In the genomic region with DNA sequence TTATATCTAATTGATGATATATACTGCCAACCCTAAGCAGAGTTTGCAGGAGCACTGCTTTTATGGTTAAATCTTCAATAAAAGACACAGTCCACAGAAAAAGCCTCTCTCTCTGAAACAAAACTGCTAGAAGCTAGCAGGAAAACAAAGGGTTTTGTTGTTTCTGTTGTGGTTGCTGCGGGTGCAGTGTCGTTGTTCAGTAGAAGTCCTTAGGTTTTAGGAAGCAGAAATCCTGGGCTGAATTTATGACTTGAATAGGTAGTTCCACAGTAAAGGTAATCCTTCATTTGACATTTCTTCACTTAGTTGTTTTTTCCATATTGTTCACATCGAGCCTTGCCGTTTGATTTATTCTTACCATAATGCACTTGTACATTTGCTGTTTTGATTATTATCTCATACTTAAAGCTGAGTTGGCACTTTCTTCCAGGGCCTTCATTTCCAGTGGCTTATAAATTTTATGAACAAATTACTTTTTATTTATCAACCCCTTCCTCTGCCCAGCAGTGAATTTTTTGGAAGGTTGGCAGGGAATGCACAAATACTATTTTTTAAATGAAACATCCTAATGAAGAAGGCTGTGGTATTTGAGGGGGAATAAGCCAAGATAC, we compare ENCODE assay signal across 18 cellular contexts.
DNase-seq lines count a peak whose midpoint lies in the region; ATAC-seq and TF ChIP-seq lines count a peak whose summit lies in the region.
"Had no signal": no experiment of that assay in that cellular context is flagged by ENCODE, and none has a peak within 500 bp of the region (broad histone marks: within the 10 kb centered on the region; RNA-seq: fewer than 3 reads in every experiment).

No MANE protein-coding gene starts in this region.

- peaks cover 29% of the 10 kb centered on the region for H3K4me1 Mint-ChIP-seq in activated CD4-positive, alpha-beta memory T cell treated with anti-CD3 and anti-CD28 coated beads for 36 hours (ENCODE audit: low read depth)
- peaks cover 22% of the 10 kb centered on the region for H3K4me1 Mint-ChIP-seq in activated CD4-positive, alpha-beta memory T cell treated with anti-CD3 and anti-CD28 coated beads, Interleukin-2, amount 10 ng/mL, durations not matched to agents 7 days and 5 days
- peaks cover 40% of the 10 kb centered on the region for H3K4me1 Mint-ChIP-seq in CD4-positive, alpha-beta T cell (ENCODE audit: low read depth)
- peaks cover 23% of the 10 kb centered on the region for H3K4me1 Mint-ChIP-seq in activated CD8-positive, alpha-beta T cell treated with anti-CD3 and anti-CD28 coated beads for 36 hours (ENCODE audit: low read depth)
- peaks cover 13 to 54% (median 37%) of the 10 kb centered on the region in 7 donors for H3K4me1 Mint-ChIP-seq in naive thymus-derived CD4-positive, alpha-beta T cell

- no peaks in the 10 kb centered on the region for H3K27me3 Mint-ChIP-seq in activated CD4-positive, alpha-beta memory T cell treated with anti-CD3 and anti-CD28 coated beads for 36 hours
- no peaks in the 10 kb centered on the region for H3K27me3 Mint-ChIP-seq in activated CD4-positive, alpha-beta memory T cell treated with anti-CD3 and anti-CD28 coated beads, Interleukin-2, amount 10 ng/mL, durations not matched to agents 7 days and 5 days
- H3K27me3 Mint-ChIP-seq in CD4-positive, alpha-beta T cell: no peaks in the 10 kb centered on the region
- no peaks in the 10 kb centered on the region for H3K27me3 Mint-ChIP-seq in activated CD8-positive, alpha-beta T cell treated with anti-CD3 and anti-CD28 coated beads for 36 hours
- peaks cover 0 to 3% (median 0%) of the 10 kb centered on the region in 5 donors for H3K27me3 Mint-ChIP-seq in naive thymus-derived CD4-positive, alpha-beta T cell
- H3K27me3 Mint-ChIP-seq: stimulated activated naive CD8-positive, alpha-beta T cell treated with anti-CD3 and anti-CD28 coated beads, Interleukin-15, Interleukin-2, amounts not matched to agents 100 ng/mL and 50 ng/mL, for 24 hours had no signal

- H3K36me3 ChIP-seq in naive thymus-derived CD4-positive, alpha-beta T cell (ENCODE audit: control insufficient read depth in 2 of 3, insufficient read depth in 3 of 3, low read length in 3 of 3): no peaks in the 10 kb centered on the region
- H3K36me3 ChIP-seq: neutrophil, right atrium auricular region, upper lobe of left lung, WERI-Rb-1 had no signal

- peaks cover 10 to 19% of the 10 kb centered on the region in 2 donors for H3K4me1 ChIP-seq in naive thymus-derived CD4-positive, alpha-beta T cell (ENCODE audit: control insufficient read depth in 2 of 2, insufficient read depth in 2 of 2, low read length in 2 of 2)
- H3K4me1 ChIP-seq: right atrium auricular region, upper lobe of left lung had no signal

- peak overlapping the region; percentile 13 for H3K4me3 ChIP-seq in naive thymus-derived CD4-positive, alpha-beta T cell (ENCODE audit: low read length)
- H3K4me3 ChIP-seq: right atrium auricular region, upper lobe of left lung had no signal

- no peaks in the 10 kb centered on the region for H3K9me3 Mint-ChIP-seq in activated CD4-positive, alpha-beta memory T cell treated with anti-CD3 and anti-CD28 coated beads for 36 hours
- H3K9me3 Mint-ChIP-seq in activated CD4-positive, alpha-beta memory T cell treated with anti-CD3 and anti-CD28 coated beads, Interleukin-2, amount 10 ng/mL, durations not matched to agents 7 days and 5 days: no peaks in the 10 kb centered on the region
- H3K9me3 Mint-ChIP-seq in CD4-positive, alpha-beta T cell: no peaks in the 10 kb centered on the region
- H3K9me3 Mint-ChIP-seq in activated CD8-positive, alpha-beta T cell treated with anti-CD3 and anti-CD28 coated beads for 36 hours: peaks cover 2% of the 10 kb centered on the region
- peaks cover 0 to 10% (median 0%) of the 10 kb centered on the region in 11 donors for H3K9me3 Mint-ChIP-seq in naive thymus-derived CD4-positive, alpha-beta T cell

- CTCF ChIA-PET in activated CD4-positive, alpha-beta memory T cell treated with anti-CD3 and anti-CD28 coated beads for 36 hours (lab: Charles Lee): interaction anchor here (1.0 kb wide), 1 partner anchor 10 kb away, joined by 3 read pairs; no protein-coding TSS in a partner anchor
- CTCF ChIA-PET in activated CD4-positive, alpha-beta memory T cell treated with anti-CD3 and anti-CD28 coated beads, Interleukin-2, amount 10 ng/mL, durations not matched to agents 7 days and 5 days (lab: Charles Lee): interaction anchor here (0.7 to 0.9 kb wide), 2 partner anchors 28 to 182 kb away, joined by 3 read pairs; no protein-coding TSS in a partner anchor
- CTCF ChIA-PET in CD4-positive, alpha-beta T cell (lab: Charles Lee): no interaction called here
- CTCF ChIA-PET in activated CD8-positive, alpha-beta T cell treated with anti-CD3 and anti-CD28 coated beads for 36 hours (lab: Charles Lee): interaction anchor here (0.6 to 2.0 kb wide), 4 partner anchors 9 to 160 kb away, joined by 3 to 10 read pairs (median 3); no protein-coding TSS in a partner anchor
- CTCF ChIA-PET in naive thymus-derived CD4-positive, alpha-beta T cell (lab: Charles Lee): interaction anchor here (0.6 to 2.1 kb wide), 3 partner anchors 10 to 597 kb away, joined by 3 to 5 read pairs (median 3); no protein-coding TSS in a partner anchor

- H3K27ac ChIP-seq in CD4-positive, alpha-beta T cell (ENCODE audit: low read depth, low read length): no peak overlapping the region
- no peak overlapping the region for H3K27ac ChIP-seq in naive thymus-derived CD4-positive, alpha-beta T cell (ENCODE audit: low read depth, low read length)
- H3K27ac ChIP-seq: neutrophil, right atrium auricular region, upper lobe of left lung, WERI-Rb-1 had no signal

- H3K36me3 Mint-ChIP-seq in activated CD4-positive, alpha-beta memory T cell treated with anti-CD3 and anti-CD28 coated beads for 36 hours: no peaks in the 10 kb centered on the region
- H3K36me3 Mint-ChIP-seq in activated CD4-positive, alpha-beta memory T cell treated with anti-CD3 and anti-CD28 coated beads, Interleukin-2, amount 10 ng/mL, durations not matched to agents 7 days and 5 days (ENCODE audit: low read depth): no peaks in the 10 kb centered on the region
- H3K36me3 Mint-ChIP-seq in CD4-positive, alpha-beta T cell (ENCODE audit: low read depth): no peaks in the 10 kb centered on the region
- H3K36me3 Mint-ChIP-seq in activated CD8-positive, alpha-beta T cell treated with anti-CD3 and anti-CD28 coated beads for 36 hours (ENCODE audit: low read depth): no peaks in the 10 kb centered on the region
- H3K36me3 Mint-ChIP-seq in naive thymus-derived CD4-positive, alpha-beta T cell: peaks cover 0 to 8% (median 0%) of the 10 kb centered on the region in 5 donors
- H3K36me3 Mint-ChIP-seq: IgD-negative memory B cell had no signal

- no peaks in the 10 kb centered on the region for H3K27me3 ChIP-seq in CD4-positive, alpha-beta T cell (ENCODE audit: control insufficient read depth, insufficient read depth, low read length)
- no peaks in the 10 kb centered on the region for H3K27me3 ChIP-seq in naive thymus-derived CD4-positive, alpha-beta T cell (ENCODE audit: control insufficient read depth in 2 of 2, insufficient read depth in 2 of 2, low read length in 2 of 2)
- H3K27me3 ChIP-seq: neutrophil, right atrium auricular region, upper lobe of left lung had no signal

- POLR2A ChIA-PET in activated CD4-positive, alpha-beta memory T cell treated with anti-CD3 and anti-CD28 coated beads for 36 hours (lab: Charles Lee): no interaction called here
- POLR2A ChIA-PET in activated CD4-positive, alpha-beta memory T cell treated with anti-CD3 and anti-CD28 coated beads, Interleukin-2, amount 10 ng/mL, durations not matched to agents 7 days and 5 days (lab: Charles Lee): no interaction called here
- POLR2A ChIA-PET in CD4-positive, alpha-beta T cell (lab: Charles Lee): interaction anchor here (0.6 to 2.7 kb wide), 5 partner anchors 9 to 1291 kb away, joined by 3 to 24 read pairs (median 5); no protein-coding TSS in a partner anchor
- POLR2A ChIA-PET in activated CD8-positive, alpha-beta T cell treated with anti-CD3 and anti-CD28 coated beads for 36 hours (lab: Charles Lee): interaction anchor here (1.0 kb wide), 1 partner anchor 52 kb away, joined by 3 read pairs; no protein-coding TSS in a partner anchor
- POLR2A ChIA-PET in naive thymus-derived CD4-positive, alpha-beta T cell (lab: Charles Lee): interaction anchor here (0.7 to 1.0 kb wide), 4 partner anchors 9 to 172 kb away, joined by 3 to 6 read pairs (median 4); no protein-coding TSS in a partner anchor

- peak; percentile 58 for ATAC-seq in CD4-positive, alpha-beta T cell (ENCODE audit: poor library complexity)
- ATAC-seq in activated CD8-positive, alpha-beta T cell treated with anti-CD3 and anti-CD28 coated beads for 36 hours: no peak
- peak; percentile 54 for ATAC-seq in naive thymus-derived CD4-positive, alpha-beta T cell
- no peak for ATAC-seq in Right ventricle myocardium inferior
- ATAC-seq in GM18867 (IDR thresholded peaks at IDR 0.05; ENCODE audit: unreplicated experiment): no peak
- ATAC-seq in GM18858 (IDR thresholded peaks at IDR 0.05; ENCODE audit: unreplicated experiment): no peak
- ATAC-seq: left colon had no signal

- no peaks in the 10 kb centered on the region for H3K9me3 ChIP-seq in CD4-positive, alpha-beta T cell (ENCODE audit: control insufficient read depth, low read length)
- H3K9me3 ChIP-seq in naive thymus-derived CD4-positive, alpha-beta T cell (ENCODE audit: control insufficient read depth in 2 of 3, low read length in 3 of 3): no peaks in the 10 kb centered on the region
- H3K9me3 ChIP-seq: neutrophil, right atrium auricular region, upper lobe of left lung had no signal

- intact Hi-C loops in activated CD4-positive, alpha-beta memory T cell treated with anti-CD3 and anti-CD28 coated beads for 36 hours (cut with micrococcal nuclease): no loop called here
- intact Hi-C loops in CD4-positive, alpha-beta T cell (cut with DNase I, micrococcal nuclease): loop anchor here (10.0 kb wide), 1 partner anchor 599 kb away; no protein-coding TSS in a partner anchor
- intact Hi-C loops in activated CD8-positive, alpha-beta T cell treated with anti-CD3 and anti-CD28 coated beads for 36 hours (cut with micrococcal nuclease): no loop called here
- intact Hi-C loops in naive thymus-derived CD4-positive, alpha-beta T cell (cut with micrococcal nuclease): loop anchor here (1.0 to 5.0 kb wide), 6 partner anchors 9 to 596 kb away; no protein-coding TSS in a partner anchor
- intact Hi-C loops in Right ventricle myocardium inferior (cut with DNase I): no loop called here

- no peak overlapping the region for H3K4me3 Mint-ChIP-seq in activated CD4-positive, alpha-beta memory T cell treated with anti-CD3 and anti-CD28 coated beads for 36 hours
- no peak overlapping the region for H3K4me3 Mint-ChIP-seq in activated CD4-positive, alpha-beta memory T cell treated with anti-CD3 and anti-CD28 coated beads, Interleukin-2, amount 10 ng/mL, durations not matched to agents 7 days and 5 days
- H3K4me3 Mint-ChIP-seq in CD4-positive, alpha-beta T cell: peak overlapping the region; percentile 36
- H3K4me3 Mint-ChIP-seq in activated CD8-positive, alpha-beta T cell treated with anti-CD3 and anti-CD28 coated beads for 36 hours: no peak overlapping the region
- peak overlapping the region in 8 of 10 donors; percentile 34 to 72 (median 62) for H3K4me3 Mint-ChIP-seq in naive thymus-derived CD4-positive, alpha-beta T cell
- H3K4me3 Mint-ChIP-seq: IgD-negative memory B cell; stimulated activated naive CD8-positive, alpha-beta T cell treated with anti-CD3 and anti-CD28 coated beads, Interleukin-15, Interleukin-2, amounts not matched to agents 100 ng/mL and 50 ng/mL, for 24 hours had no signal

- DNase-seq in activated CD4-positive, alpha-beta memory T cell treated with anti-CD3 and anti-CD28 coated beads for 36 hours: peak; percentile 22
- DNase-seq in activated CD4-positive, alpha-beta memory T cell treated with anti-CD3 and anti-CD28 coated beads, Interleukin-2, amount 10 ng/mL, durations not matched to agents 7 days and 5 days: no peak
- peak in 1 of 10 experiments; percentile 39 for DNase-seq in CD4-positive, alpha-beta T cell
- peak; percentile 11 for DNase-seq in activated CD8-positive, alpha-beta T cell treated with anti-CD3 and anti-CD28 coated beads for 36 hours
- DNase-seq in naive thymus-derived CD4-positive, alpha-beta T cell: peak in 7 of 9 donors; percentile 33 to 75 (median 66)
- DNase-seq in Right ventricle myocardium inferior (ENCODE audit: missing footprints): no peak
- DNase-seq: COR-L47, GOT3, left colon, NCI-H1930 had no signal

- H3K27ac Mint-ChIP-seq in activated CD4-positive, alpha-beta memory T cell treated with anti-CD3 and anti-CD28 coated beads for 36 hours: no peak overlapping the region
- H3K27ac Mint-ChIP-seq in activated CD4-positive, alpha-beta memory T cell treated with anti-CD3 and anti-CD28 coated beads, Interleukin-2, amount 10 ng/mL, durations not matched to agents 7 days and 5 days: no peak overlapping the region
- H3K27ac Mint-ChIP-seq in CD4-positive, alpha-beta T cell: peak overlapping the region; percentile 4
- H3K27ac Mint-ChIP-seq in activated CD8-positive, alpha-beta T cell treated with anti-CD3 and anti-CD28 coated beads for 36 hours: no peak overlapping the region
- peak overlapping the region in 7 of 9 donors; percentile 6 to 82 (median 29) for H3K27ac Mint-ChIP-seq in naive thymus-derived CD4-positive, alpha-beta T cell
- H3K27ac Mint-ChIP-seq: IgD-negative memory B cell; stimulated activated naive CD8-positive, alpha-beta T cell treated with anti-CD3 and anti-CD28 coated beads, Interleukin-15, Interleukin-2, amounts not matched to agents 100 ng/mL and 50 ng/mL, for 24 hours had no signal

- TF ChIP-seq CTCF in CD4-positive, alpha-beta T cell (IDR thresholded peaks at IDR 0.05): no peak
- no peak for TF ChIP-seq CTCF in activated CD8-positive, alpha-beta T cell treated with anti-CD3 and anti-CD28 coated beads for 36 hours (IDR thresholded peaks at IDR 0.05)

Comparison
In these comparisons a context has a peak if more than half of its experiments do, and no peak if none do; other contexts are left out.
1. DNase-seq: peak in activated CD4-positive, alpha-beta memory T cell treated with anti-CD3 and anti-CD28 coated beads for 36 hours (single experiment), activated CD8-positive, alpha-beta T cell treated with anti-CD3 and anti-CD28 coated beads for 36 hours (single experiment) and naive thymus-derived CD4-positive, alpha-beta T cell (7 of 9); none in activated CD4-positive, alpha-beta memory T cell treated with anti-CD3 and anti-CD28 coated beads, Interleukin-2, amount 10 ng/mL, durations not matched to agents 7 days and 5 days (single experiment) and Right ventricle myocardium inferior (single experiment).
2. H3K27ac Mint-ChIP-seq: peak in CD4-positive, alpha-beta T cell (single experiment) and naive thymus-derived CD4-positive, alpha-beta T cell (7 of 9); none in activated CD4-positive, alpha-beta memory T cell treated with anti-CD3 and anti-CD28 coated beads for 36 hours (single experiment), activated CD4-positive, alpha-beta memory T cell treated with anti-CD3 and anti-CD28 coated beads, Interleukin-2, amount 10 ng/mL, durations not matched to agents 7 days and 5 days (single experiment) and activated CD8-positive, alpha-beta T cell treated with anti-CD3 and anti-CD28 coated beads for 36 hours (single experiment).
3. H3K4me3 Mint-ChIP-seq: peak in CD4-positive, alpha-beta T cell (single experiment) and naive thymus-derived CD4-positive, alpha-beta T cell (8 of 10); none in activated CD4-positive, alpha-beta memory T cell treated with anti-CD3 and anti-CD28 coated beads for 36 hours (single experiment), activated CD4-positive, alpha-beta memory T cell treated with anti-CD3 and anti-CD28 coated beads, Interleukin-2, amount 10 ng/mL, durations not matched to agents 7 days and 5 days (single experiment) and activated CD8-positive, alpha-beta T cell treated with anti-CD3 and anti-CD28 coated beads for 36 hours (single experiment).
4. ATAC-seq: peak in CD4-positive, alpha-beta T cell (single experiment) and naive thymus-derived CD4-positive, alpha-beta T cell (single experiment); none in activated CD8-positive, alpha-beta T cell treated with anti-CD3 and anti-CD28 coated beads for 36 hours (single experiment), Right ventricle myocardium inferior (single experiment), GM18867 (single experiment) and GM18858 (single experiment).
5. POLR2A ChIA-PET loops: an anchor here in CD4-positive, alpha-beta T cell (0.6 to 2.7 kb wide), activated CD8-positive, alpha-beta T cell treated with anti-CD3 and anti-CD28 coated beads for 36 hours (1.0 kb wide) and naive thymus-derived CD4-positive, alpha-beta T cell (0.7 to 1.0 kb wide); none called in activated CD4-positive, alpha-beta memory T cell treated with anti-CD3 and anti-CD28 coated beads for 36 hours and activated CD4-positive, alpha-beta memory T cell treated with anti-CD3 and anti-CD28 coated beads, Interleukin-2, amount 10 ng/mL, durations not matched to agents 7 days and 5 days.
6. intact Hi-C loops: an anchor here in CD4-positive, alpha-beta T cell (10.0 kb wide) and naive thymus-derived CD4-positive, alpha-beta T cell (1.0 to 5.0 kb wide); none called in activated CD4-positive, alpha-beta memory T cell treated with anti-CD3 and anti-CD28 coated beads for 36 hours, activated CD8-positive, alpha-beta T cell treated with anti-CD3 and anti-CD28 coated beads for 36 hours and Right ventricle myocardium inferior.